In the genomic region with DNA sequence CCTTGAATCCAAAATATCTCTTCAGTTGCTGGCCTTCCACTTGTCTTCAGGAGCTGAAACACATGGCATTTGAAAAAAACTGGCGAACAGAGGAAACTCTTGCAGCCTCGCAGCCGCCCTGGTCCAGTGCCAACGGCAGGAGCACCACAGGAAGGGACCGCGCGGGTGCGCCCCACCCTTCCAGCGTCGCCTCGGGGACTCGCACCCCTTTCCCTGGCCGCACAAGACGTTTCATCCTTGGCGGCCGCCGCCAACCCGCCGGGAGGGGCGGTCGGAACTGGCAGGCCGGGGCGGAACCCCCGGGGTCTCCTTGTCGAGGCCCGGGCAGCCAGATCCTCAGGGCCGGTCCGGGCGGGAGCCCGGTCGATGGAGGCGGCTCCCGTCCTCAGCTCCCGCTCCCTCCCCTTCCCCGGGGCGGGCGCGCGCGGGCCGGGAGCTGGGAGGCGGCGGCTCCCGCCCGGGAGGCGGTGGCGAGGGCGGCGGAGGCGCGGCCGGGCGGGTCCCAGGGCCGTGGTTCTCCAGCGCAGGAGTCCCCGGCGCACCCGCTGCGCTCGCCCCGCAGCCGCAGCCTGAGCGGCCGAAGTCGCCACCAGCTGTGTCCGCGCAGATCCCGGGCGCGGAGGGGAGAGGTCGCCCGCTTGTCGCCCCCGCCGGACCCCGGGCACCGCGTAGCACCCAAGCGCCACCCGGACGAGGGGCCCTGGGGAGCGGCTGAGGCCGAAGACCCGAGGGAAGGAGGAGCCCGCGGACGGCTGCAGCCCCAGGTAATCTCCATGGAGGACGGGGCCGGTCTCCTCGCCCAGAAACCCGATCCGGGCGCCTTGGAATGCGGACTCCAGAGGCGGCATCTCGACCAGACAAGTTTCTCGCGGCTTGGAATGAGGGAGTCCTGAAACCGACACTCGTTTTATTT, we compare ENCODE assay signal across 8 cellular contexts. TPM values are rescaled to one million over a fixed set of nuclear protein-coding genes. Genes with fewer than 3 reads are reported as not detected.
DNase-seq lines count a peak whose midpoint lies in the region; ATAC-seq and TF ChIP-seq lines count a peak whose summit lies in the region.

No MANE protein-coding gene starts in this region.

- H3K4me3 ChIP-seq in skin epidermis = peak overlapping the region in 6 of 7 experiments; percentile 22 to 45 (median 32)

- H3K36me3 Mint-ChIP-seq in activated naive CD4-positive, alpha-beta T cell treated with anti-CD3 and anti-CD28 coated beads, Interleukin-2, amount 50 U/mL, for 72 hours = peaks cover 6 to 10% of the 10 kb centered on the region in 2 donors
- H3K36me3 Mint-ChIP-seq in brain = no peaks in the 10 kb centered on the region

- no peak overlapping the region for H3K27ac ChIP-seq in skin epidermis

- no peak overlapping the region for H3K27ac Mint-ChIP-seq in activated naive CD4-positive, alpha-beta T cell treated with anti-CD3 and anti-CD28 coated beads, Interleukin-2, amount 50 U/mL, for 72 hours
- peak overlapping the region in 4 of 5 experiments; percentile 82 to 95 (median 90) for H3K27ac Mint-ChIP-seq in brain

- peak overlapping the region; percentile 89 to 93 (median 92) for H3K4me3 Mint-ChIP-seq in brain

- peak; percentile 31 to 56 for ATAC-seq in activated naive CD4-positive, alpha-beta T cell treated with anti-CD3 and anti-CD28 coated beads, Interleukin-2, amount 50 U/mL, for 72 hours
- no peak for ATAC-seq in GM19452 (IDR thresholded peaks at IDR 0.05; ENCODE audit: unreplicated experiment)

- no peak for DNase-seq in activated naive CD4-positive, alpha-beta T cell treated with anti-CD3 and anti-CD28 coated beads, Interleukin-2, amount 50 U/mL, for 72 hours (ENCODE audit: low spot score in 2 of 2)
- no peak for DNase-seq in activated naive CD4-positive, alpha-beta T cell treated with Interleukin-2 at 50 U/mL for 16 hours
- DNase-seq in NCI-H446 (lab: John Stamatoyannopoulos, UW) = peak; percentile 73 to 90
- peak; percentile 69 for DNase-seq in iPS-NIHi7 (ENCODE audit: extremely low spot score)
- DNase-seq in NCI-H524 treated with DMSO at 0.1 percent for 48 hours (lab: John Stamatoyannopoulos, UW) = no peak

- H3K27me3 Mint-ChIP-seq in brain = peaks cover 14% of the 10 kb centered on the region

- peaks cover 26% of the 10 kb centered on the region for H3K4me1 Mint-ChIP-seq in brain

- no peaks in the 10 kb centered on the region for H3K9me3 Mint-ChIP-seq in activated naive CD4-positive, alpha-beta T cell treated with anti-CD3 and anti-CD28 coated beads, Interleukin-2, amount 50 U/mL, for 72 hours
- peaks cover 0 to 3% (median 0%) of the 10 kb centered on the region in 5 experiments for H3K9me3 Mint-ChIP-seq in brain

- TF ChIP-seq CTCF in brain (conservative IDR thresholded peaks at IDR 0.05) = no peak

RNA-seq across cellular contexts. Expression of a gene that starts 0.9 kb away (rescaled TPM):
- total RNA-seq in activated naive CD4-positive, alpha-beta T cell treated with anti-CD3 and anti-CD28 coated beads, Interleukin-2, amount 50 U/mL, for 72 hours = not detected
- 0.17 TPM for polyA plus RNA-seq in brain (ENCODE audit: insufficient read depth, low read depth, low replicate concordance)

Comparison
In these comparisons a context has a peak if more than half of its experiments do, and no peak if none do; other contexts are left out.
1. DNase-seq: peak in NCI-H446 (2 of 2) and iPS-NIHi7 (single experiment); none in activated naive CD4-positive, alpha-beta T cell treated with anti-CD3 and anti-CD28 coated beads, Interleukin-2, amount 50 U/mL, for 72 hours (0 of 2), activated naive CD4-positive, alpha-beta T cell treated with Interleukin-2 at 50 U/mL for 16 hours (single experiment) and NCI-H524 treated with DMSO at 0.1 percent for 48 hours (single experiment).
2. H3K27ac Mint-ChIP-seq: peak in brain (4 of 5); none in activated naive CD4-positive, alpha-beta T cell treated with anti-CD3 and anti-CD28 coated beads, Interleukin-2, amount 50 U/mL, for 72 hours (0 of 2).